8 cellular contexts compared by ENCODE assay signal in the genomic region with DNA sequence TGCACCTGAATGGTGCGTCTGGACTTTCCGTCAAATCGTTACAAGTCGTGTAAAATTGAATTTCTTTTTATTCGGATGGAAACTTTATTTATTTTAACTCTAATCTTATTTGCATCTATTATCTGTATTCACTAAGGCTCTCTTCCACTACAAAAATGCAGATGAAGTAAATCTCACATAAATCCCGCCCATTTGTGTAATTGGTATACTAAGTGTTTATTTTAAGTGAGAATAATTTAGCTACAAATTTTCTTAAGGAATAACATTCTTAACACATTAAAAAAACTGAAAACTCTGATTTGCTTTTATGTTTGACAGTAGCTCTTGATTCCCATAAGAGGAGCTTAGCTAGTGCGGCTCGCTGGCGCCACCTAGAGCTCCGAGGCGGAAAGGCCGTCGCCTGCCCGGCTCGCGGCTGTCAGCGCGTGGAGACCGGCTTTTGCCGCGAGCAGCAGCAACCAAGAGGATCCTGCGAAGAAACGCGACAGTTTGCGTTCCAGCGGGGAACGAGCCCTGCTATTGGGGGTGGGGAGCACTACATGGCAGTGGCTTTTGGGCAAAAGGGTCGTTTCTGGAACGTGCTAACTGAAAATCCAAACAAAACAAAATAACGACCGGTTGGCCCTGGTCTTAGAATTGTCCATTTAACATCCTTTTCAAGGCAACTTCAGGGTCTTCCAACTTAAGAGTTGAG. TPM values are rescaled to one million over a fixed set of nuclear protein-coding genes. Genes with fewer than 3 reads are reported as not detected.
DNase-seq lines count a peak whose midpoint lies in the region; ATAC-seq and TF ChIP-seq lines count a peak whose summit lies in the region.

No MANE protein-coding gene starts in this region.

- H3K4me1 ChIP-seq in HUES48 (ENCODE audit: control insufficient read depth, insufficient read depth, low read length) (peaks cover 74% of the 10 kb centered on the region), Peyer's patch (peaks cover 3 to 57% (median 29%) of the 10 kb centered on the region in 4 donors), neuron (ENCODE audit: insufficient read depth, low read length) (peaks cover 53% of the 10 kb centered on the region)

- TF ChIP-seq CTCF in AG09319 (IDR thresholded peaks at IDR 0.05; ENCODE audit: low read depth, low read length) (peak; percentile 98), Peyer's patch (IDR thresholded peaks at IDR 0.05) (peak; percentile 74 to 96 (median 94)), fibroblast of the aortic adventitia (IDR thresholded peaks at IDR 0.05; ENCODE audit: insufficient read depth, low read length) (peak; percentile 99)

- H3K27ac Mint-ChIP-seq in activated T-helper 17 cell treated with anti-CD3 and anti-CD28 coated beads, Interleukin-2, amount 50 U/mL, for 72 hours, result no peak overlapping the region

- H3K4me1 Mint-ChIP-seq in activated T-helper 17 cell treated with anti-CD3 and anti-CD28 coated beads, Interleukin-2, amount 50 U/mL, for 72 hours, result peaks cover 10% of the 10 kb centered on the region

- H3K27me3 ChIP-seq in HUES48 (ENCODE audit: control insufficient read depth, insufficient read depth, low read length) (peaks cover 94% of the 10 kb centered on the region), Peyer's patch (peaks cover 3 to 72% of the 10 kb centered on the region in 2 donors), neuron (ENCODE audit: insufficient read depth, low read length) (peaks cover 26% of the 10 kb centered on the region)

- peak; percentile 50 for ATAC-seq in GM18867 (IDR thresholded peaks at IDR 0.05; ENCODE audit: unreplicated experiment)
- ATAC-seq in activated T-helper 17 cell treated with anti-CD3 and anti-CD28 coated beads, Interleukin-2, amount 50 U/mL, for 72 hours (replicated peaks), result peak; percentile 81

- H3K9me3 Mint-ChIP-seq in activated T-helper 17 cell treated with anti-CD3 and anti-CD28 coated beads, Interleukin-2, amount 50 U/mL, for 72 hours, result no peaks in the 10 kb centered on the region

- DNase-seq in AG09319 (ENCODE audit: extremely low read depth, low read depth) (peak; percentile 74), Peyer's patch (peak; percentile 74 to 93 (median 92)), fibroblast of the aortic adventitia (ENCODE audit: low read depth) (peak; percentile 79), stromal cell of bone marrow (ENCODE audit: low read depth) (peak; percentile 56)

- H3K9me3 ChIP-seq in HUES48 (ENCODE audit: control insufficient read depth, insufficient read depth, low read length) (no peaks in the 10 kb centered on the region), Peyer's patch (peaks cover 0 to 7% (median 0%) of the 10 kb centered on the region in 4 donors), neuron (ENCODE audit: low read length) (no peaks in the 10 kb centered on the region)

- peak overlapping the region; percentile 59 for H3K4me3 ChIP-seq in HUES48 (ENCODE audit: low read depth, low read length)
- peak overlapping the region in 1 of 4 donors; percentile 13 for H3K4me3 ChIP-seq in Peyer's patch
- peak overlapping the region; percentile 31 for H3K4me3 ChIP-seq in fibroblast of the aortic adventitia (ENCODE audit: low read depth, low read length)
- H3K4me3 ChIP-seq in neuron (ENCODE audit: low read length), result peak overlapping the region; percentile 94

- H3K4me3 Mint-ChIP-seq in activated T-helper 17 cell treated with anti-CD3 and anti-CD28 coated beads, Interleukin-2, amount 50 U/mL, for 72 hours, result peak overlapping the region; percentile 49

- peaks cover 50% of the 10 kb centered on the region for H3K27me3 Mint-ChIP-seq in activated T-helper 17 cell treated with anti-CD3 and anti-CD28 coated beads, Interleukin-2, amount 50 U/mL, for 72 hours

- no peak overlapping the region for H3K27ac ChIP-seq in HUES48 (ENCODE audit: low read depth, low read length)
- no peak overlapping the region for H3K27ac ChIP-seq in Peyer's patch

- no peak for TF ChIP-seq POLR2A in Peyer's patch (IDR thresholded peaks at IDR 0.05)

- H3K36me3 Mint-ChIP-seq in activated T-helper 17 cell treated with anti-CD3 and anti-CD28 coated beads, Interleukin-2, amount 50 U/mL, for 72 hours (ENCODE audit: low read depth), result peaks cover 18% of the 10 kb centered on the region

- H3K9ac ChIP-seq in HUES48 (ENCODE audit: low read depth, low read length), result no peak overlapping the region

- H3K36me3 ChIP-seq in HUES48 (ENCODE audit: control insufficient read depth, insufficient read depth, low read length), result no peaks in the 10 kb centered on the region
- H3K36me3 ChIP-seq in Peyer's patch, result no peaks in the 10 kb centered on the region
- H3K36me3 ChIP-seq in neuron (ENCODE audit: insufficient read depth, low read length), result peaks cover 4% of the 10 kb centered on the region

- peak overlapping the region; percentile 24 for H2AFZ ChIP-seq in neuron (ENCODE audit: low read depth, low read length)

RNA-seq across cellular contexts. Expression of gene SP9, which starts 6.7 kb away (rescaled TPM):
- total RNA-seq in Peyer's patch (not detected), fibroblast of the aortic adventitia (ENCODE audit: low replicate concordance) (not detected in 2 replicates)
- not detected for total RNA-seq in activated T-helper 17 cell treated with anti-CD3 and anti-CD28 coated beads, Interleukin-2, amount 50 U/mL, for 72 hours

RNA-seq across cellular contexts. Expression of gene SCRN3, which starts 54.1 kb away (rescaled TPM):
- total RNA-seq in Peyer's patch, result 10 to 100 TPM; 26.4 to 40.9 (median 29.8) TPM
- total RNA-seq in activated T-helper 17 cell treated with anti-CD3 and anti-CD28 coated beads, Interleukin-2, amount 50 U/mL, for 72 hours, result 10 to 100 TPM; 12.7 to 22.0 TPM
- total RNA-seq in fibroblast of the aortic adventitia (ENCODE audit: low replicate concordance), result 21.8 and 34.6 TPM in 2 replicates
